In genomic region chrX:74421181-74422028, GRCh38 we compare ENCODE assay signal across 8 cellular contexts. TPM values are rescaled to one million over a fixed set of nuclear protein-coding genes. Genes with fewer than 3 reads are reported as not detected.
DNase-seq lines count a peak whose midpoint lies in the region; ATAC-seq and TF ChIP-seq lines count a peak whose summit lies in the region.

TSS of gene SLC16A2 (plus strand) at chrX:74421493. CDS start at chrX:74421638, 145 bp downstream.

- TF ChIP-seq RAD21 in liver (IDR thresholded peaks at IDR 0.05), result no peak

- H3K27me3 Mint-ChIP-seq in activated CD4-positive, alpha-beta T cell treated with anti-CD3 and anti-CD28 coated beads, Interleukin-2, amount 10 ng/mL, durations not matched to agents 7 days and 5 days, result peaks cover 34% of the 10 kb centered on the region

- peak within 1 kb of the TSS; percentile 53 for H3K4me3 Mint-ChIP-seq in activated CD4-positive, alpha-beta T cell treated with anti-CD3 and anti-CD28 coated beads, Interleukin-2, amount 10 ng/mL, durations not matched to agents 7 days and 5 days

- no peaks in the 10 kb centered on the region for H3K9me3 ChIP-seq in liver (ENCODE audit: control insufficient read depth in 4 of 4, low read length in 3 of 4)

- TF ChIP-seq CTCF in GM10248 (IDR thresholded peaks at IDR 0.05; ENCODE audit: control extremely low read depth, extremely low read depth, low read depth, missing control alignments) (no peak), liver (IDR thresholded peaks at IDR 0.05; ENCODE audit: low read depth, low read length, missing input control) (no peak)

- no peaks in the 10 kb centered on the region for H3K36me3 ChIP-seq in liver (ENCODE audit: control insufficient read depth in 4 of 4, insufficient read depth in 3 of 4, low read depth in 1 of 4, low read length in 3 of 4)

- POLR2A ChIA-PET in GM10248 (lab: Yijun Ruan, JAX), result no interaction called here
- POLR2A ChIA-PET in activated CD4-positive, alpha-beta T cell treated with anti-CD3 and anti-CD28 coated beads, Interleukin-2, amount 10 ng/mL, durations not matched to agents 7 days and 5 days (lab: Charles Lee), result no interaction called here

- H3K9me3 Mint-ChIP-seq in activated CD4-positive, alpha-beta T cell treated with anti-CD3 and anti-CD28 coated beads, Interleukin-2, amount 10 ng/mL, durations not matched to agents 7 days and 5 days, result no peaks in the 10 kb centered on the region

- H3K36me3 Mint-ChIP-seq in activated CD4-positive, alpha-beta T cell treated with anti-CD3 and anti-CD28 coated beads, Interleukin-2, amount 10 ng/mL, durations not matched to agents 7 days and 5 days (ENCODE audit: low read depth), result no peaks in the 10 kb centered on the region

- H3K9ac ChIP-seq in liver (ENCODE audit: low read depth in 1 of 2, low read length in 2 of 2), result peak within 1 kb of the TSS; percentile 43 to 47

- H3K4me3 ChIP-seq in liver (ENCODE audit: low read depth in 1 of 3, low read length in 3 of 3), result peak within 1 kb of the TSS; percentile 50 to 75 (median 74)

- ATAC-seq in GM21367 (IDR thresholded peaks at IDR 0.05; ENCODE audit: unreplicated experiment), result no peak

- peaks cover 0 to 40% (median 22%) of the 10 kb centered on the region in 4 donors for H3K4me1 ChIP-seq in liver (ENCODE audit: control insufficient read depth in 4 of 4, insufficient read depth in 4 of 4, low read length in 3 of 4)

- CTCF ChIA-PET in GM10248 (lab: Yijun Ruan, JAX), result no interaction called here
- CTCF ChIA-PET in activated CD4-positive, alpha-beta T cell treated with anti-CD3 and anti-CD28 coated beads, Interleukin-2, amount 10 ng/mL, durations not matched to agents 7 days and 5 days (lab: Charles Lee), result no interaction called here

- peak within 1 kb of the TSS; percentile 88 to 93 for H3K27ac ChIP-seq in liver (ENCODE audit: low read depth in 1 of 2, low read length in 2 of 2)

- WGBS in liver, result 1% methylated on average over 55 of the region's 55 CpGs

- H3K4me1 Mint-ChIP-seq in activated CD4-positive, alpha-beta T cell treated with anti-CD3 and anti-CD28 coated beads, Interleukin-2, amount 10 ng/mL, durations not matched to agents 7 days and 5 days, result peaks cover 7% of the 10 kb centered on the region

- no peak within 1 kb of the TSS for H3K27ac Mint-ChIP-seq in activated CD4-positive, alpha-beta T cell treated with anti-CD3 and anti-CD28 coated beads, Interleukin-2, amount 10 ng/mL, durations not matched to agents 7 days and 5 days

- H3K27me3 ChIP-seq in liver (ENCODE audit: control insufficient read depth in 4 of 4, insufficient read depth in 4 of 4, low read length in 3 of 4), result no peaks in the 10 kb centered on the region

- DNase-seq in GM10248 (ENCODE audit: extremely low spot score), result peak; percentile 25
- peak; percentile 29 for DNase-seq in NCI-H1092 (lab: John Stamatoyannopoulos, UW)
- peak; percentile 14 for DNase-seq in activated CD4-positive, alpha-beta T cell treated with anti-CD3 and anti-CD28 coated beads, Interleukin-2, amount 10 ng/mL, durations not matched to agents 7 days and 5 days
- peak; percentile 75 for DNase-seq in ecto neural progenitor cell (ENCODE audit: low spot score)
- peak; percentile 26 for DNase-seq in stimulated activated CD4-positive, alpha-beta T cell treated with anti-CD3 and anti-CD28 coated beads, Interleukin-2, amount 100 ng/mL, for 4 hours (ENCODE audit: low read depth)
- DNase-seq in COR-L47 (lab: John Stamatoyannopoulos, UW), result no peak

TF ChIP-seq in liver, 16 proteins besides CTCF, POLR2A, EP300 and RAD21:
- peak; percentile 20 for TF ChIP-seq TAF1 (conservative IDR thresholded peaks at IDR 0.05)
- no peak for TF ChIP-seq REST (IDR thresholded peaks at IDR 0.05)
TF ChIP-seq in liver: peak in this region for 1.

RNA-seq across cellular contexts. Expression of gene SLC16A2, which starts in this region (rescaled TPM):
- under 1 TPM in 1 of 2 experiments, not detected in 1; 0.12 TPM for total RNA-seq in activated CD4-positive, alpha-beta T cell treated with anti-CD3 and anti-CD28 coated beads, Interleukin-2, amount 10 ng/mL, durations not matched to agents 7 days and 5 days
- 10 to 100 TPM; 10.0 to 24.1 TPM for total RNA-seq in liver
- polyA plus RNA-seq in liver, result 10 to 100 TPM; 19.7 to 32.7 TPM

Comparison
In these comparisons a context has a peak if more than half of its experiments do, and no peak if none do; other contexts are left out.
1. RNA of gene SLC16A2 (total RNA-seq): 10.0 to 24.1 TPM in liver; 0.12 TPM in activated CD4-positive, alpha-beta T cell treated with anti-CD3 and anti-CD28 coated beads, Interleukin-2, amount 10 ng/mL, durations not matched to agents 7 days and 5 days; every median in the first group is over 4 times any median in the second.
2. Peak in DNase-seq in activated CD4-positive, alpha-beta T cell treated with anti-CD3 and anti-CD28 coated beads, Interleukin-2, amount 10 ng/mL, durations not matched to agents 7 days and 5 days; RNA of the gene not detected or under 1 TPM.